In genomic region chr12:14257303-14257733, GRCh38 we compare ENCODE assay signal across 8 cellular contexts.
DNase-seq lines count a peak whose midpoint lies in the region; ATAC-seq, FAIRE-seq and TF ChIP-seq lines count a peak whose summit lies in the region.

No MANE protein-coding gene starts in this region.

- no peak for ATAC-seq in HG03135 (IDR thresholded peaks at IDR 0.05; ENCODE audit: unreplicated experiment)
- ATAC-seq in GM18858 (IDR thresholded peaks at IDR 0.05; ENCODE audit: unreplicated experiment) = no peak

- H2BK12ac ChIP-seq in H1 (ENCODE audit: low read depth, low read length) = peak overlapping the region; percentile 99; the same call in 1 of the 2 replicates

- POLR2A ChIA-PET in OCI-LY7 (lab: Charles Lee) = interaction anchor here (0.6 to 4.2 kb wide), 8 partner anchors 19 to 513 kb away, joined by 3 to 69 read pairs (median 7); partner anchors contain the start of gene ATF7IP
- POLR2A ChIA-PET in H1 (lab: Charles Lee; ENCODE audit: partially characterized antibody) = interaction anchor here (0.7 to 7.7 kb wide), 29 partner anchors 8 to 269 kb away, joined by 3 to 164 read pairs (median 5); partner anchors contain the start of gene ATF7IP

- CTCF ChIA-PET in OCI-LY7 (lab: Charles Lee; ENCODE audit: unreplicated experiment) = interaction anchor here (1.7 kb wide), 1 partner anchor 137 kb away, joined by 4 read pairs; no protein-coding TSS in a partner anchor
- CTCF ChIA-PET in H1 (lab: Charles Lee; ENCODE audit: partially characterized antibody) = interaction anchor here (0.7 to 3.0 kb wide), 6 partner anchors 31 to 197 kb away, joined by 3 to 22 read pairs (median 4); no protein-coding TSS in a partner anchor

- H2BK120ac ChIP-seq in H1 (replicated peaks; ENCODE audit: low read depth, low read length) = peak overlapping the region; percentile 89

- peaks cover 47% of the 10 kb centered on the region for H3K9me3 ChIP-seq in BLaER1
- peaks cover 31% of the 10 kb centered on the region for H3K9me3 ChIP-seq in OCI-LY7 (ENCODE audit: low read length)
- peaks cover 0 to 4% of the 10 kb centered on the region in 2 experiments; a peak in 2 of 4 replicates for H3K9me3 ChIP-seq in H1 (ENCODE audit: insufficient read depth in 2 of 2, low read depth in 1 of 2, low read length in 1 of 2)

- peak overlapping the region; percentile 46 for H4K91ac ChIP-seq in H1 (replicated peaks; ENCODE audit: insufficient read length, low read length)

- H3K27ac ChIP-seq in BLaER1 = peak overlapping the region; percentile 97
- H3K27ac ChIP-seq in OCI-LY7 (ENCODE audit: low read depth, low read length, poor library complexity, severe bottlenecking) = peak overlapping the region; percentile 98
- H3K27ac ChIP-seq in H1 (ENCODE audit: low read depth, low read length) = peak overlapping the region; percentile 95

- H3K4me3 Mint-ChIP-seq in nephron progenitor cell = no peak overlapping the region

- peak in 1 of 2 experiments; percentile 89; a peak in 1 of 3 replicates for TF ChIP-seq EP300 in H1 (IDR thresholded peaks at IDR 0.05; ENCODE audit: borderline replicate concordance in 1 of 2, low read depth in 2 of 2, low read length in 2 of 2)

- H3K18ac ChIP-seq in H1 (ENCODE audit: extremely low read depth, low read length) = peak overlapping the region; percentile 66; the same call in 1 of the 2 replicates

- DNase-seq in OCI-LY7 (ENCODE audit: low spot score) (no peak), H1 (ENCODE audit: low read depth in 1 of 2, low spot score in 2 of 2) (no peak), nephron progenitor cell (no peak), NOMO-1 treated with DMSO at 0.1 percent for 48 hours (lab: John Stamatoyannopoulos, UW; ENCODE audit: unreplicated experiment) (no peak), mesenteric fat pad (ENCODE audit: low spot score) (no peak)

- no peak overlapping the region for H2BK20ac ChIP-seq in H1 (ENCODE audit: low read length)

- BruUV-seq in OCI-LY7 (replicated peaks; lab: Mats Ljungman, UMichigan) = TSS peak; percentile 99

- H3K27me3 ChIP-seq in BLaER1 = no peaks in the 10 kb centered on the region
- no peaks in the 10 kb centered on the region for H3K27me3 ChIP-seq in H1 (replicated peaks in 1 of 4; ENCODE audit: control insufficient read depth in 3 of 4, extremely low read depth in 1 of 4, insufficient read depth in 3 of 4, low read length in 3 of 4)

- H4K5ac ChIP-seq in H1 (ENCODE audit: insufficient read length, low read depth, low read length) = peak overlapping the region; percentile 100

- H2AFZ ChIP-seq in OCI-LY7 (ENCODE audit: low read length) (peak overlapping the region; percentile 82), H1 (ENCODE audit: low read length) (no peak overlapping the region)

- intact Hi-C loops in OCI-LY7 (cut with micrococcal nuclease; ENCODE audit: unreplicated experiment) = loop anchor here (1.0 to 10.0 kb wide), 6 partner anchors 17 to 517 kb away; a partner anchor contains a TSS

- no peaks in the 10 kb centered on the region for H3K79me2 ChIP-seq in OCI-LY7 (ENCODE audit: insufficient read depth, low read depth, low read length)
- no peaks in the 10 kb centered on the region for H3K79me2 ChIP-seq in H1 (ENCODE audit: control insufficient read depth in 1 of 2, insufficient read depth in 2 of 2, low read length in 2 of 2)

- H2AK5ac ChIP-seq in H1 (ENCODE audit: low read depth, low read length) = no peak overlapping the region; the same call in 1 of the 2 replicates

- peaks cover 66% of the 10 kb centered on the region for H3K4me1 Mint-ChIP-seq in nephron progenitor cell

- H3K27ac Mint-ChIP-seq in nephron progenitor cell = peak overlapping the region; percentile 100

- H3K4me3 ChIP-seq in BLaER1 (peak overlapping the region; percentile 33; the same call in 1 of the 2 replicates), OCI-LY7 (ENCODE audit: low read depth, low read length, poor library complexity, severe bottlenecking) (peak overlapping the region; percentile 42), H1 (ENCODE audit: extremely low read depth in 1 of 4, insufficient read depth in 2 of 4, low read depth in 3 of 4, low read length in 4 of 4) (peak overlapping the region in 3 of 4 experiments; percentile 1 to 45 (median 10); a peak in 2 of 8 replicates)

- no peak overlapping the region for H3K23ac ChIP-seq in H1 (ENCODE audit: insufficient read length)

- H3K36me3 ChIP-seq in BLaER1 (peaks cover 5% of the 10 kb centered on the region; the same call in 1 of the 2 replicates), OCI-LY7 (ENCODE audit: insufficient read depth, low read length) (peaks cover 16% of the 10 kb centered on the region), H1 (ENCODE audit: control insufficient read depth in 2 of 4, insufficient read depth in 4 of 4, low read length in 3 of 4) (no peaks in the 10 kb centered on the region; a peak in 1 of 8 replicates)

- peak overlapping the region; percentile 99; the same call in 1 of the 2 replicates for H2BK5ac ChIP-seq in H1 (ENCODE audit: low read depth, low read length)

- no peak overlapping the region for H3K14ac ChIP-seq in H1 (ENCODE audit: insufficient read length)

- H3K56ac ChIP-seq in H1 (replicated peaks; ENCODE audit: insufficient read length, low read depth, low read length) = no peak overlapping the region

- peaks cover 4% of the 10 kb centered on the region for H3K27me3 Mint-ChIP-seq in nephron progenitor cell (ENCODE audit: low read depth, poor library complexity)

- H3K23me2 ChIP-seq in H1 (ENCODE audit: low read depth, low read length) = 0 out of 2 replicates have a peak, but pooled peaks cover 5% of the 10 kb centered on the region

- peaks cover 70% of the 10 kb centered on the region for H3K36me3 Mint-ChIP-seq in nephron progenitor cell (ENCODE audit: low read depth)

- peaks cover 57% of the 10 kb centered on the region for H3K4me1 ChIP-seq in BLaER1
- H3K4me1 ChIP-seq in OCI-LY7 (ENCODE audit: insufficient read depth, low read length, poor library complexity, severe bottlenecking) = peaks cover 78% of the 10 kb centered on the region
- peaks cover 19 to 34% (median 25%) of the 10 kb centered on the region in 4 experiments for H3K4me1 ChIP-seq in H1 (replicated peaks in 1 of 4; ENCODE audit: control insufficient read depth in 3 of 4, insufficient read depth in 4 of 4, low read length in 3 of 4)

- H4K20me1 ChIP-seq in BLaER1 (no peaks in the 10 kb centered on the region), OCI-LY7 (ENCODE audit: insufficient read depth, low read length) (no peaks in the 10 kb centered on the region), H1 (replicated peaks in 1 of 2; ENCODE audit: control insufficient read depth in 1 of 2, insufficient read depth in 2 of 2, low read length in 2 of 2) (no peaks in the 10 kb centered on the region)

- no peak overlapping the region for H4K8ac ChIP-seq in H1 (ENCODE audit: extremely low read depth, insufficient read depth, low read length)

- peaks cover 76% of the 10 kb centered on the region for H3K9me3 Mint-ChIP-seq in nephron progenitor cell

- H2BK15ac ChIP-seq in H1 (ENCODE audit: low read length) = no peak overlapping the region

- peak overlapping the region; percentile 81 for H3K9ac ChIP-seq in BLaER1
- H3K9ac ChIP-seq in H1 (replicated peaks in 1 of 4; ENCODE audit: extremely low read depth in 1 of 4, low read depth in 3 of 4, low read length in 3 of 4) = peak overlapping the region; percentile 57 to 76 (median 72); a peak in 6 of 7 replicates

- no peak for TF ChIP-seq RAD21 in H1 (IDR thresholded peaks at IDR 0.05 in 1 of 2, conservative IDR thresholded peaks at IDR 0.05 in 1 of 2; ENCODE audit: low read depth in 2 of 2, low read length in 2 of 2)

- H3K4me2 ChIP-seq in BLaER1 = peak overlapping the region; percentile 70
- peak overlapping the region; percentile 71 for H3K4me2 ChIP-seq in OCI-LY7 (ENCODE audit: low read length)
- H3K4me2 ChIP-seq in H1 (ENCODE audit: insufficient read depth in 1 of 2, low read depth in 2 of 2, low read length in 2 of 2) = peak overlapping the region; percentile 43 to 67

- 9% methylated on average over 7 of the region's 7 CpGs; no CpG with 5 or more reads in 1 of the 2 experiments for WGBS in H1 (ENCODE audit: extremely low coverage in 1 of 2, insufficient coverage in 1 of 2, insufficient read length in 1 of 2, insufficient replicate concordance in 2 of 2, low coverage in 1 of 2, low lambda C conversion rate in 2 of 2, missing lambda C conversion rate in 1 of 2), 2 experiments

- H3K79me1 ChIP-seq in H1 (ENCODE audit: low read depth, low read length) = no peaks in the 10 kb centered on the region

- TF ChIP-seq POLR2A in H1 (IDR thresholded peaks at IDR 0.05; ENCODE audit: control extremely low read depth in 1 of 2, low read depth in 2 of 2, low read length in 2 of 2) = no peak; a peak in 1 of 3 replicates

- H3K4ac ChIP-seq in H1 (replicated peaks; ENCODE audit: insufficient read length, low read depth, low read length) = no peak overlapping the region

- no peak for FAIRE-seq in H1 (lab: Jason Lieb, UNC)

- no peaks in the 10 kb centered on the region for H3K9me2 ChIP-seq in OCI-LY7 (ENCODE audit: insufficient read depth, low read length)

- TF ChIP-seq CTCF in OCI-LY7 (conservative IDR thresholded peaks at IDR 0.05; ENCODE audit: low read length) (no peak), H1 (IDR thresholded peaks at IDR 0.05; ENCODE audit: control extremely low read depth in 1 of 3, insufficient read depth in 1 of 3, low read depth in 1 of 3, low read length in 3 of 3) (no peak), nephron progenitor cell (IDR thresholded peaks at IDR 0.05) (no peak)

TF ChIP-seq in H1, 55 proteins besides CTCF, POLR2A, EP300 and RAD21 (continues in another document):
- TF ChIP-seq SAP30 (IDR thresholded peaks at IDR 0.05; ENCODE audit: insufficient read depth, insufficient replicate concordance, low read length) (no peak), SRF (IDR thresholded peaks at IDR 0.05; ENCODE audit: low read depth, low read length) (no peak), CREB1 (IDR thresholded peaks at IDR 0.05) (no peak), RNF2 (IDR thresholded peaks at IDR 0.05; ENCODE audit: borderline replicate concordance, low read depth, low read length, missing control alignments, poor library complexity, severe bottlenecking) (no peak), GABPA (IDR thresholded peaks at IDR 0.05; ENCODE audit: borderline replicate concordance, insufficient read depth, low read length) (no peak), TAF1 (IDR thresholded peaks at IDR 0.05; ENCODE audit: low read depth, low read length) (peak; percentile 65; the same call in 1 of the 2 replicates), TBP (IDR thresholded peaks at IDR 0.05; ENCODE audit: low read depth, low read length) (peak; percentile 74; the same call in 1 of the 2 replicates), RFX5 (IDR thresholded peaks at IDR 0.05; ENCODE audit: borderline replicate concordance, low read depth, low read length) (no peak), YY1 (IDR thresholded peaks at IDR 0.05; ENCODE audit: low read depth, low read length) (no peak)
- TF ChIP-seq, protein P1, sequence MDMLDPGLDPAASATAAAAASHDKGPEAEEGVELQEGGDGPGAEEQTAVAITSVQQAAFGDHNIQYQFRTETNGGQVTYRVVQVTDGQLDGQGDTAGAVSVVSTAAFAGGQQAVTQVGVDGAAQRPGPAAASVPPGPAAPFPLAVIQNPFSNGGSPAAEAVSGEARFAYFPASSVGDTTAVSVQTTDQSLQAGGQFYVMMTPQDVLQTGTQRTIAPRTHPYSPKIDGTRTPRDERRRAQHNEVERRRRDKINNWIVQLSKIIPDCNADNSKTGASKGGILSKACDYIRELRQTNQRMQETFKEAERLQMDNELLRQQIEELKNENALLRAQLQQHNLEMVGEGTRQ (IDR thresholded peaks at IDR 0.05; ENCODE audit: low read length) = no peak
